8 cellular contexts compared by ENCODE assay signal in the genomic region with DNA sequence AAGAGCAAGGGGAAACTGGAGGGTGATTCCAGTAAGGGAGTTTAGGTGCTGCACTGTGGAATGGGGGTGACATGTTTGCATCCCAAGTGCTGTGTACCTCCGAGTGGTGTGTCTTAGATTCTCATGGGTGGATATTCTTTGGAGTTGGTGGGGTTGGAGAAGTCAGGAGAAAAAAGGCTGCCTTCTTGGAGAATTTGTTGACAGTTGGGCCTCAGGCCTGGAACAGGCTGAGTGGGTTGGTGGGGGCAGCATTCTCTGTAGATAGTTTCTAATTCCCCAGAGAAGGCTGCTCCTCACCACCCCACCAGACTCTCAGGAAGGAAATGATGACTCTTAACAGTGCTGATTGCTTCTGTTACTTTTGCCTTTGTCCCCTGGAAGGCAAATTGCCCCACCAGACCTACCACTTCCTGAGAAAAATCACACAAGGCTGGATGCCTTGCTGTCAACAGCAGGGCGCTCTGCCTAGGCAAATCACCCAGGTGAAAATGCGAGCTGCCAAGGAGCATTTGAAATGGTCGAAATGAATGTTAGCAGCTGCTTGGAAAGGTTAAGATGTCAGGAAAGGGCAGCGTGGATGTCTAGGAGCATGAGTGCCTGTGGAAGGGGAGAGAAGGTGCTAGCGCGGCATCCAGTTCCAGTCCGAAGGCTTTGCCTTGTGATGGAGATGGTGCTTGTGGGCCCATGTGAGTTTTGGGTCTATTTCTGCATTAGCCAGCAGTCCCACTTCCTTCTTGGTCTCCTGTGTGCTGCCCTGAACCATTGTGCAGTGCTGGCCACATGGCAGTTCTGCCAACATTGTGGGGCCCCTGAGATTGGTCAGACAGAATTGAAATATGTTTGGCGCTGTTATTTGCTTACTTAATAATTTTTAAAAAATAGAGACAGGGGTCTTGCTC. TPM values are rescaled to one million over a fixed set of nuclear protein-coding genes. Genes with fewer than 3 reads are reported as not detected.
A peak's percentile ranks its signal among the peaks of the same experiment; 100 is the strongest.
DNase-seq lines count a peak whose midpoint lies in the region; ATAC-seq and TF ChIP-seq lines count a peak whose summit lies in the region.

No MANE protein-coding gene starts in this region.

- no peaks in the 10 kb centered on the region for H3K9me3 Mint-ChIP-seq in endothelial cell (ENCODE audit: unreplicated experiment)
- peaks cover 0 to 3% of the 10 kb centered on the region in 2 donors for H3K9me3 Mint-ChIP-seq in stimulated activated naive B cell treated with anti-CD40 and anti-IgM and Interleukin-4, amounts not matched to agents 10 μg/mL and 1 μg/mL and 100 μg/mL, for 72 hours

- ATAC-seq in HG03135 (IDR thresholded peaks at IDR 0.05; ENCODE audit: unreplicated experiment), result peak; percentile 82
- ATAC-seq in stimulated activated naive B cell treated with anti-CD40 and anti-IgM and Interleukin-4, amounts not matched to agents 10 μg/mL and 1 μg/mL and 100 μg/mL, for 72 hours (replicated peaks), result peak; percentile 88 to 90

- no peak for TF ChIP-seq CTCF in endothelial cell (IDR thresholded peaks at IDR 0.05; ENCODE audit: unreplicated experiment)

- H3K4me1 Mint-ChIP-seq in endothelial cell (ENCODE audit: unreplicated experiment), result peaks cover 44% of the 10 kb centered on the region
- H3K4me1 Mint-ChIP-seq in stimulated activated naive B cell treated with anti-CD40 and anti-IgM and Interleukin-4, amounts not matched to agents 10 μg/mL and 1 μg/mL and 100 μg/mL, for 72 hours, result peaks cover 47 to 59% of the 10 kb centered on the region in 2 donors

- H3K27ac Mint-ChIP-seq in endothelial cell (ENCODE audit: unreplicated experiment), result peak overlapping the region; percentile 84
- H3K27ac Mint-ChIP-seq in stimulated activated naive B cell treated with anti-CD40 and anti-IgM and Interleukin-4, amounts not matched to agents 10 μg/mL and 1 μg/mL and 100 μg/mL, for 72 hours, result peak overlapping the region; percentile 82

- TF ChIP-seq POLR2A in GM19193 (IDR thresholded peaks at IDR 0.05; ENCODE audit: extremely low read depth, insufficient read depth, insufficient read length), result peak; percentile 51

- peaks cover 6% of the 10 kb centered on the region for H3K27me3 Mint-ChIP-seq in endothelial cell (ENCODE audit: unreplicated experiment)
- no peaks in the 10 kb centered on the region for H3K27me3 Mint-ChIP-seq in stimulated activated naive B cell treated with anti-CD40 and anti-IgM and Interleukin-4, amounts not matched to agents 10 μg/mL and 1 μg/mL and 100 μg/mL, for 72 hours

- no peaks in the 10 kb centered on the region for H3K36me3 Mint-ChIP-seq in endothelial cell (ENCODE audit: low read depth, unreplicated experiment)
- H3K36me3 Mint-ChIP-seq in stimulated activated naive B cell treated with anti-CD40 and anti-IgM and Interleukin-4, amounts not matched to agents 10 μg/mL and 1 μg/mL and 100 μg/mL, for 72 hours, result peaks cover 24 to 37% of the 10 kb centered on the region in 2 donors

- H3K4me3 Mint-ChIP-seq in endothelial cell (ENCODE audit: unreplicated experiment), result no peak overlapping the region
- peak overlapping the region; percentile 66 to 72 for H3K4me3 Mint-ChIP-seq in stimulated activated naive B cell treated with anti-CD40 and anti-IgM and Interleukin-4, amounts not matched to agents 10 μg/mL and 1 μg/mL and 100 μg/mL, for 72 hours

- DNase-seq in Ammon's horn (ENCODE audit: low spot score), result peak; percentile 70
- DNase-seq in UCSD-AML1 (lab: John Stamatoyannopoulos, UW; ENCODE audit: unreplicated experiment), result peak; percentile 39
- no peak for DNase-seq in endothelial cell (ENCODE audit: low spot score)
- DNase-seq in stimulated activated naive B cell treated with anti-CD40 and anti-IgM and Interleukin-4, amounts not matched to agents 10 μg/mL and 1 μg/mL and 100 μg/mL, for 72 hours, result peak; percentile 48
- no peak for DNase-seq in NCI-H146 (lab: John Stamatoyannopoulos, UW)
- DNase-seq in mesenteric fat pad (ENCODE audit: low spot score), result no peak

RNA-seq across cellular contexts. Expression of a gene that starts 30.4 kb away (rescaled TPM):
- total RNA-seq in endothelial cell (ENCODE audit: unreplicated experiment) (4.6 TPM), mesenteric fat pad (31.8 TPM)

Comparison
In these comparisons a context has a peak if more than half of its experiments do, and no peak if none do; other contexts are left out.
1. DNase-seq: peak in Ammon's horn (single experiment), UCSD-AML1 (single experiment) and stimulated activated naive B cell treated with anti-CD40 and anti-IgM and Interleukin-4, amounts not matched to agents 10 μg/mL and 1 μg/mL and 100 μg/mL, for 72 hours (single experiment); none in endothelial cell (single experiment), NCI-H146 (single experiment) and mesenteric fat pad (single experiment).